Comparison of ENCODE assay signal across 3 cellular contexts in genomic region chr5:176214466-176215021, GRCh38.
TF ChIP-seq lines count a peak whose summit lies in the region.

No MANE protein-coding gene starts in this region.

TF ChIP-seq in HEK293, 187 proteins besides CTCF, POLR2A, EP300 and RAD21:
- TF ChIP-seq SETDB1 (IDR thresholded peaks at IDR 0.05; ENCODE audit: insufficient read length, low read length) = peak; percentile 24

TF ChIP-seq in K562, 482 proteins besides CTCF, POLR2A, EP300 and RAD21:
- TF ChIP-seq DMBX1 (CRISPR knock-in tag; IDR thresholded peaks at IDR 0.05; ENCODE audit: borderline replicate concordance) (peak; percentile 86; the same call in 1 of the 2 replicates), SMAD4 (CRISPR knock-in tag; conservative IDR thresholded peaks at IDR 0.05) (peak; percentile 78), ZNF311 (CRISPR knock-in tag; IDR thresholded peaks at IDR 0.05) (0 out of 2 replicates have a peak, but pooled peaks have one; percentile 41), ZNF592 (IDR thresholded peaks at IDR 0.05) (0 out of 2 replicates have a peak, but pooled peaks have one; percentile 22), ZBTB33 (CRISPR knock-in tag; IDR thresholded peaks at IDR 0.05) (peak; percentile 78), CXXC5 (CRISPR knock-in tag; IDR thresholded peaks at IDR 0.05) (peak; percentile 54)

TF ChIP-seq in HepG2, 621 proteins besides CTCF, POLR2A, EP300 and RAD21:
- TF ChIP-seq ZNF687 (CRISPR knock-in tag; IDR thresholded peaks at IDR 0.05) = peak; percentile 19; the same call in 1 of the 2 replicates
